Comparison of ENCODE assay signal across 1 cellular context in the genomic region with DNA sequence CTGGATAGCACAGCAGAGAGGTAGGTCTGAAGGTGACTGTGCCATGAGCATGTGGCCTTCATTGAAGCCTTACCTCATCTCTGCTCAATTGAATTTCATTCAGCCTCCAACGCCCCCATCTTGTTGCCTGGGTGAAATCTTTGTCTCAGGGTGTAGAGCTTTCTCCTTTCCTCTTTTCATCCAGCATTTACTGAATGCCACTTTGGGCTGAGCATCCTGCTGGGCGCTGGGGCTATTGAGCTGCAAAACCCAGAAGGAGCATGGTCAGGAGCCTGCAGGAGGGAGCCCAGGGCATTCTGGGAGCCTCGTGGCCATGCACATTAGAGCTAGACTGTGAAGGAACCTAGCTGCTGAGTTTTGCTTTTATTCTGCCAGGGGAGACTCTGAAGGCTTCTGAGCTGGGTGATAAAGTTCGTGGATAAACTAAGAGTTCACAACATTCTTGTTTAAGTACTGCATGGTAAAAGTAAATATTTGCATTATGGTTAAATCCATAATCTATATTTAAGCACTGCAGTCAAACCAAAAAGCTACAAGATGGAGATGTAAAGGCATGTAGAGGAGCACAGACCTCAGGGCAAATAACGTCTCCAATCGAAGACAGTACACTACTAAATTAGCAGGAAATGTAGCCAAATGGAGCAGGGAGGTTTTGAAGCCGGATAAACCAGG.
TF ChIP-seq lines count a peak whose summit lies in the region.

No MANE protein-coding gene starts in this region.

TF ChIP-seq in H1, 55 proteins besides CTCF, POLR2A, EP300 and RAD21:
- TF ChIP-seq, protein P1, sequence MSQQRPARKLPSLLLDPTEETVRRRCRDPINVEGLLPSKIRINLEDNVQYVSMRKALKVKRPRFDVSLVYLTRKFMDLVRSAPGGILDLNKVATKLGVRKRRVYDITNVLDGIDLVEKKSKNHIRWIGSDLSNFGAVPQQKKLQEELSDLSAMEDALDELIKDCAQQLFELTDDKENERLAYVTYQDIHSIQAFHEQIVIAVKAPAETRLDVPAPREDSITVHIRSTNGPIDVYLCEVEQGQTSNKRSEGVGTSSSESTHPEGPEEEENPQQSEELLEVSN (IDR thresholded peaks at IDR 0.05): peak; percentile 80
- TF ChIP-seq, protein P2, sequence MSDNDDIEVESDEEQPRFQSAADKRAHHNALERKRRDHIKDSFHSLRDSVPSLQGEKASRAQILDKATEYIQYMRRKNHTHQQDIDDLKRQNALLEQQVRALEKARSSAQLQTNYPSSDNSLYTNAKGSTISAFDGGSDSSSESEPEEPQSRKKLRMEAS (IDR thresholded peaks at IDR 0.05): peak; percentile 85
- TF ChIP-seq HDAC2 (IDR thresholded peaks at IDR 0.05; ENCODE audit: borderline replicate concordance in 1 of 2, low read depth in 2 of 2, low read length in 2 of 2) (0 out of 4 replicates have a peak, but pooled peaks of 1 of the 2 experiments have one; percentile 40), SP2 (IDR thresholded peaks at IDR 0.05; ENCODE audit: low read length) (no peak), MAFK (IDR thresholded peaks at IDR 0.05; ENCODE audit: low read depth, low read length) (no peak)
